1 cellular context compared by ENCODE assay signal in genomic region chr12:96824838-96825236, GRCh38.
TF ChIP-seq lines count a peak whose summit lies in the region.

No MANE protein-coding gene starts in this region.

TF ChIP-seq in WTC11, 78 proteins besides CTCF, POLR2A, EP300 and RAD21 (continued from another document):
- TF ChIP-seq ZNF532 (CRISPR knock-in tag; IDR thresholded peaks at IDR 0.05; ENCODE audit: borderline replicate concordance) (no peak), FOXJ3 (CRISPR knock-in tag; IDR thresholded peaks at IDR 0.05; ENCODE audit: borderline replicate concordance) (no peak), ATF1 (CRISPR knock-in tag; IDR thresholded peaks at IDR 0.05) (no peak)
